Comparison of ENCODE assay signal across 10 cellular contexts in the genomic region with DNA sequence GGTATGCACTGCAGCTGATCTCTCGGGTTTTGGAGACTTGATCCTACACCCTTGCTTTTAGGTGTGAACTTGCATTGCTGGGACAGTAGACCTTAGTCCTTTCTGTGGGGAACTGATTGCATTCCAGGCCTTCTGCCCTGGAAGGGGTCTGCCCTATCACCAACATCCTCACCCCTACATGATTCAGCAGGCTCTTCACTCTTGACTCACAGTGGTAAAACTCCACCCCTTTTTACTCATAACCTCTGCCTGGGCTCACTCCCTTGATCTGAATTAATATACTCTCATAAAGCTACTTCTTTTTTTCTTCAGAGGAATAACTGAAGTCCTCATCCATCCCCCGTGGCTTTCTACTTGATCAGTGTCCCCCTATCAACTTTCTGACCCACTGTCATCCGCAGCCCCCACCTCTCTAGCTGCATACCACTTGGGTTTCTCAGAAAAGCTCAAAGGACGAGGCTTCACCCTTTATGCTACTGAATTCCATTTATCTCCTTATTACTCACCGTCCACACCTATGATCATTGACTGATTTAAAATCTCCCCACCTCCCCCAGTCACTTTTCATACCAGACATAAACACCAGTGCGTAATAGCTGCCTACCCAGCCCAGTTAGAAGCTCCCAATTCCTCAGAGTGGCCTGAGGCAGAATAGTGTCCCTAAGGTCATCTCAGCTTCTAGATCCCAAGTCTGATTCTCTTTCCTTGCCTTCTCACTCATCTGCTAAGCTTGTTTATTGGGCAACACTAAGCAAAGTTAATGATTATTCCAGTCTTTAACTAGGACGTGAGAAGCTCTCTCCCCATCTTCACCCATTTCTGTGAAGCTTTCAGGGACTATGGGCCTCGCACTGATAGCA. TPM values are rescaled to one million over a fixed set of nuclear protein-coding genes. Genes with fewer than 3 reads are reported as not detected.
A peak's percentile ranks its signal among the peaks of the same experiment; 100 is the strongest.
DNase-seq lines count a peak whose midpoint lies in the region; ATAC-seq and TF ChIP-seq lines count a peak whose summit lies in the region.
"Had no signal": no experiment of that assay in that cellular context is flagged by ENCODE, and none has a peak within 500 bp of the region (broad histone marks: within the 10 kb centered on the region; RNA-seq: fewer than 3 reads in every experiment).

No MANE protein-coding gene starts in this region.

- no peak overlapping the region for H2BK20ac ChIP-seq in H9 (ENCODE audit: low read depth, low read length, poor library complexity, severe bottlenecking)

- no peaks in the 10 kb centered on the region for H4K20me1 ChIP-seq in H9 (ENCODE audit: control insufficient read depth, insufficient read depth, insufficient read length)
- H4K20me1 ChIP-seq: BLaER1 had no signal

- no peaks in the 10 kb centered on the region for H3K9me3 Mint-ChIP-seq in activated naive CD4-positive, alpha-beta T cell treated with anti-CD3 and anti-CD28 coated beads for 36 hours
- H3K9me3 Mint-ChIP-seq in stimulated activated effector memory CD8-positive, alpha-beta T cell treated with anti-CD3 and anti-CD28 coated beads, Interleukin-12 subunit alpha, Interleukin-12 subunit beta, amount 100 ng/mL, for 72 hours: no peaks in the 10 kb centered on the region
- H3K9me3 Mint-ChIP-seq in H9: no peaks in the 10 kb centered on the region

- no peak overlapping the region for H3K14ac ChIP-seq in H9 (ENCODE audit: insufficient read depth, low read length)

- H3K79me1 ChIP-seq in H9 (ENCODE audit: insufficient read depth, low read depth, low read length, poor library complexity, severe bottlenecking): no peaks in the 10 kb centered on the region

- no peak overlapping the region for H3K9ac ChIP-seq in H9 (ENCODE audit: extremely low read depth, insufficient read length, low read length)
- H3K9ac ChIP-seq: BLaER1 had no signal

- H3K27ac ChIP-seq in RWPE2 (ENCODE audit: poor library complexity, severe bottlenecking) (peak overlapping the region; percentile 91), H9 (ENCODE audit: insufficient read length, low read depth, low read length) (no peak overlapping the region)
- H3K27ac ChIP-seq: BLaER1 had no signal

- H3K4me1 ChIP-seq in RWPE2 (ENCODE audit: insufficient read depth, poor library complexity, severe bottlenecking) (peaks cover 40% of the 10 kb centered on the region), H9 (ENCODE audit: insufficient read depth, low read length) (no peaks in the 10 kb centered on the region)

- H4K5ac ChIP-seq in H9 (ENCODE audit: insufficient read length, low read depth, low read length): no peak overlapping the region

- no peak overlapping the region for H2AK5ac ChIP-seq in H9 (ENCODE audit: insufficient read length, low read length)

- peaks cover 36% of the 10 kb centered on the region for H3K4me1 Mint-ChIP-seq in activated naive CD4-positive, alpha-beta T cell treated with anti-CD3 and anti-CD28 coated beads for 36 hours (ENCODE audit: low read depth)
- peaks cover 9% of the 10 kb centered on the region for H3K4me1 Mint-ChIP-seq in stimulated activated effector memory CD8-positive, alpha-beta T cell treated with anti-CD3 and anti-CD28 coated beads, Interleukin-12 subunit alpha, Interleukin-12 subunit beta, amount 100 ng/mL, for 72 hours
- H3K4me1 Mint-ChIP-seq in H9: no peaks in the 10 kb centered on the region

- no peak overlapping the region for H2BK120ac ChIP-seq in H9 (ENCODE audit: low read depth, low read length, poor library complexity, severe bottlenecking)

- H2BK15ac ChIP-seq in H9 (ENCODE audit: low read depth, low read length): no peak overlapping the region

- no peaks in the 10 kb centered on the region for H3K79me2 ChIP-seq in H9 (ENCODE audit: insufficient read depth, low read length)

- peak; percentile 37 for DNase-seq in activated naive CD4-positive, alpha-beta T cell treated with anti-CD3 and anti-CD28 coated beads for 36 hours
- DNase-seq in activated naive CD4-positive, alpha-beta T cell (lab: John Stamatoyannopoulos, UW): no peak
- no peak for DNase-seq in RWPE2 (ENCODE audit: low spot score)
- DNase-seq in epithelial cell of proximal tubule (ENCODE audit: low read depth): peak; percentile 78
- DNase-seq in stimulated activated effector memory CD8-positive, alpha-beta T cell treated with anti-CD3 and anti-CD28 coated beads, Interleukin-12 subunit alpha, Interleukin-12 subunit beta, amount 100 ng/mL, for 72 hours (ENCODE audit: low spot score in 2 of 2): no peak
- no peak for DNase-seq in H9
- no peak for DNase-seq in NCI-H1436 (lab: John Stamatoyannopoulos, UW)
- DNase-seq in activated naive CD4-positive, alpha-beta T cell treated with anti-CD3 and anti-CD28 coated beads, Interleukin-2, amount 50 U/mL, for 16 hours: no peak
- DNase-seq: KBM-7 had no signal

- no peaks in the 10 kb centered on the region for H3K36me3 Mint-ChIP-seq in activated naive CD4-positive, alpha-beta T cell treated with anti-CD3 and anti-CD28 coated beads for 36 hours (ENCODE audit: low read depth)
- no peaks in the 10 kb centered on the region for H3K36me3 Mint-ChIP-seq in stimulated activated effector memory CD8-positive, alpha-beta T cell treated with anti-CD3 and anti-CD28 coated beads, Interleukin-12 subunit alpha, Interleukin-12 subunit beta, amount 100 ng/mL, for 72 hours
- no peaks in the 10 kb centered on the region for H3K36me3 Mint-ChIP-seq in H9 (ENCODE audit: insufficient read depth in 1 of 3, low read depth in 3 of 3)

- H3T11ph ChIP-seq in H9 (ENCODE audit: low read length): no peak overlapping the region

- H4K8ac ChIP-seq in H9 (replicated peaks; ENCODE audit: insufficient read length, low read depth, low read length): no peak overlapping the region

- H2AFZ ChIP-seq in H9 (ENCODE audit: low read length): no peak overlapping the region

- no peak overlapping the region for H3K4me2 ChIP-seq in H9 (ENCODE audit: insufficient read depth, insufficient read length, low read length)
- H3K4me2 ChIP-seq: BLaER1 had no signal

- H3K23me2 ChIP-seq in H9 (ENCODE audit: insufficient read length, low read depth, low read length, poor library complexity, severe bottlenecking): no peaks in the 10 kb centered on the region

- no peak overlapping the region for H3K27ac Mint-ChIP-seq in activated naive CD4-positive, alpha-beta T cell treated with anti-CD3 and anti-CD28 coated beads for 36 hours
- no peak overlapping the region for H3K27ac Mint-ChIP-seq in stimulated activated effector memory CD8-positive, alpha-beta T cell treated with anti-CD3 and anti-CD28 coated beads, Interleukin-12 subunit alpha, Interleukin-12 subunit beta, amount 100 ng/mL, for 72 hours
- peak overlapping the region in 1 of 3 experiments; percentile 54; a peak in 1 of 7 replicates for H3K27ac Mint-ChIP-seq in H9

- no peaks in the 10 kb centered on the region for H3K27me3 Mint-ChIP-seq in activated naive CD4-positive, alpha-beta T cell treated with anti-CD3 and anti-CD28 coated beads for 36 hours (ENCODE audit: low read depth)
- peaks cover under 1% of the 10 kb centered on the region; the same call in 1 of the 2 replicates for H3K27me3 Mint-ChIP-seq in H9 (ENCODE audit: low read depth)

- intact Hi-C loops in activated naive CD4-positive, alpha-beta T cell treated with anti-CD3 and anti-CD28 coated beads for 36 hours (cut with micrococcal nuclease): loop anchor here (1.0 to 10.0 kb wide), 3 partner anchors 23 to 1538 kb away; a partner anchor contains a TSS

- H3K9me3 ChIP-seq in RWPE2 (ENCODE audit: severe bottlenecking) (no peaks in the 10 kb centered on the region), H9 (ENCODE audit: control insufficient read depth, low read depth, low read length) (no peaks in the 10 kb centered on the region)
- H3K9me3 ChIP-seq: BLaER1 had no signal

- H3K4me3 ChIP-seq in RWPE2 (ENCODE audit: severe bottlenecking): no peak overlapping the region
- H3K4me3 ChIP-seq in epithelial cell of proximal tubule (ENCODE audit: low read depth, low read length): no peak overlapping the region
- H3K4me3 ChIP-seq: BLaER1 had no signal

- no peaks in the 10 kb centered on the region for H3K27me3 ChIP-seq in RWPE2 (ENCODE audit: insufficient read depth, poor library complexity, severe bottlenecking)
- no peaks in the 10 kb centered on the region for H3K27me3 ChIP-seq in H9 (ENCODE audit: insufficient read depth, low read length)
- H3K27me3 ChIP-seq: BLaER1 had no signal

- H3K18ac ChIP-seq in H9 (ENCODE audit: insufficient read length, low read depth, low read length): no peak overlapping the region

- no peak overlapping the region for H2BK12ac ChIP-seq in H9 (ENCODE audit: insufficient read length, low read depth, low read length)

- H4K91ac ChIP-seq in H9 (ENCODE audit: insufficient read length, low read depth, low read length): no peak overlapping the region

- TF ChIP-seq CTCF in RWPE2 (IDR thresholded peaks at IDR 0.05; ENCODE audit: poor library complexity, severe bottlenecking) (no peak), epithelial cell of proximal tubule (conservative IDR thresholded peaks at IDR 0.05; ENCODE audit: low read depth, low read length) (no peak), H9 (conservative IDR thresholded peaks at IDR 0.05) (no peak)

- H3K4me3 Mint-ChIP-seq in activated naive CD4-positive, alpha-beta T cell treated with anti-CD3 and anti-CD28 coated beads for 36 hours: no peak overlapping the region
- H3K4me3 Mint-ChIP-seq in stimulated activated effector memory CD8-positive, alpha-beta T cell treated with anti-CD3 and anti-CD28 coated beads, Interleukin-12 subunit alpha, Interleukin-12 subunit beta, amount 100 ng/mL, for 72 hours: no peak overlapping the region
- H3K4me3 Mint-ChIP-seq in H9: no peak overlapping the region

- H3K36me3 ChIP-seq in RWPE2 (ENCODE audit: low read depth): no peaks in the 10 kb centered on the region
- H3K36me3 ChIP-seq: BLaER1 had no signal

- no CpG with 5 or more reads among the region's 8 CpGs for WGBS in H9 (ENCODE audit: extremely low coverage, insufficient read length, low lambda C conversion rate)

- no peak overlapping the region for H3K23ac ChIP-seq in H9 (ENCODE audit: insufficient read length, low read depth, low read length)

- H3K56ac ChIP-seq in H9 (ENCODE audit: insufficient read length, low read depth, low read length): no peak overlapping the region

- CTCF ChIA-PET in activated naive CD4-positive, alpha-beta T cell treated with anti-CD3 and anti-CD28 coated beads for 36 hours (lab: Charles Lee): interaction anchor here (0.6 kb wide), 1 partner anchor 343 kb away, joined by 3 read pairs; no protein-coding TSS in a partner anchor

- no peak overlapping the region for H2BK5ac ChIP-seq in H9 (ENCODE audit: insufficient read length, low read length)

- peak; percentile 89 for ATAC-seq in RWPE2 (ENCODE audit: low read depth)
- ATAC-seq in stimulated activated effector memory CD8-positive, alpha-beta T cell treated with anti-CD3 and anti-CD28 coated beads, Interleukin-12 subunit alpha, Interleukin-12 subunit beta, amount 100 ng/mL, for 72 hours: peak; percentile 97

- H3K4ac ChIP-seq in H9 (ENCODE audit: low read depth, low read length): no peak overlapping the region

RNA-seq across cellular contexts. Expression of a gene that starts 6.9 kb away (rescaled TPM):
- 1 to 10 TPM; 3.4 to 4.1 TPM for total RNA-seq in activated naive CD4-positive, alpha-beta T cell treated with anti-CD3 and anti-CD28 coated beads for 36 hours
- 6.9 and 9.7 TPM in 2 replicates for total RNA-seq in epithelial cell of proximal tubule
- total RNA-seq in H9 (2021): 1.0 and 1.2 TPM in 2 replicates

RNA-seq across cellular contexts. Expression of a gene that starts 9.7 kb away (rescaled TPM):
- total RNA-seq in activated naive CD4-positive, alpha-beta T cell treated with anti-CD3 and anti-CD28 coated beads for 36 hours: 1 to 10 TPM; 7.3 to 7.8 TPM
- 21.9 and 45.6 TPM in 2 replicates for total RNA-seq in epithelial cell of proximal tubule
- 15.7 and 18.3 TPM in 2 replicates for total RNA-seq in H9 (2021)

Comparison
In these comparisons a context has a peak if more than half of its experiments do, and no peak if none do; other contexts are left out.
1. DNase-seq: peak in activated naive CD4-positive, alpha-beta T cell treated with anti-CD3 and anti-CD28 coated beads for 36 hours (single experiment) and epithelial cell of proximal tubule (single experiment); none in activated naive CD4-positive, alpha-beta T cell (0 of 4), RWPE2 (single experiment), stimulated activated effector memory CD8-positive, alpha-beta T cell treated with anti-CD3 and anti-CD28 coated beads, Interleukin-12 subunit alpha, Interleukin-12 subunit beta, amount 100 ng/mL, for 72 hours (0 of 2), H9 (single experiment), NCI-H1436 (single experiment) and activated naive CD4-positive, alpha-beta T cell treated with anti-CD3 and anti-CD28 coated beads, Interleukin-2, amount 50 U/mL, for 16 hours (single experiment).